ENCODE assay signal across 8 cellular contexts in the genomic region with DNA sequence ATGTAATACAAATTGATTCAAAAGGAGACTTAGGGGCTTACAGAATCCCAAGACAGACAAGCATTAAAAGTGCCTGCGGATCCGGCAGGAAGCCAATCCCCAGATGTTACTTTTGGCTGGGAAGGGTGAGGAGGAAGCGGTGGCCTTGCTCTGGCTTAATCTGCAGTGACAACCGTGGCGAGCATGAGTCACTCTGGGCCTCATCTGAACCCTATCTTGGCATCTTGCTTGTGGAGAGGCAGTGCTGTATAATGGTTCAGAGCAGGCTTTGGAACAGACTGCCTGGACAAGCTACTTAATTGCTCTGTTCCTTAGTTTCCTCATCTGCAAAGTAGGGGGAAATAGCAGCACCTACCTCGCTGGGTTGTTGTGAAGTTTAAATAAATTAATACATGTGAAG.
DNase-seq lines count a peak whose midpoint lies in the region; ATAC-seq lines count a peak whose summit lies in the region.

No MANE protein-coding gene starts in this region.

- H3K4me1 Mint-ChIP-seq in activated naive CD4-positive, alpha-beta T cell treated with anti-CD3 and anti-CD28 coated beads, Interleukin-2, amount 10 ng/mL, durations not matched to agents 7 days and 5 days = peaks cover 62% of the 10 kb centered on the region

- H3K27ac Mint-ChIP-seq in activated naive CD4-positive, alpha-beta T cell treated with anti-CD3 and anti-CD28 coated beads, Interleukin-2, amount 10 ng/mL, durations not matched to agents 7 days and 5 days = peak overlapping the region; percentile 53

- no peaks in the 10 kb centered on the region for H3K27me3 Mint-ChIP-seq in activated naive CD4-positive, alpha-beta T cell treated with anti-CD3 and anti-CD28 coated beads, Interleukin-2, amount 10 ng/mL, durations not matched to agents 7 days and 5 days

- peaks cover 17% of the 10 kb centered on the region for H3K9me3 Mint-ChIP-seq in activated naive CD4-positive, alpha-beta T cell treated with anti-CD3 and anti-CD28 coated beads, Interleukin-2, amount 10 ng/mL, durations not matched to agents 7 days and 5 days

- CTCF ChIA-PET in activated naive CD4-positive, alpha-beta T cell treated with anti-CD3 and anti-CD28 coated beads, Interleukin-2, amount 10 ng/mL, durations not matched to agents 7 days and 5 days (lab: Charles Lee) = interaction anchor here (1.3 to 2.2 kb wide), 4 partner anchors 26 to 127 kb away, joined by 6 to 22 read pairs (median 12); no protein-coding TSS in a partner anchor

- no peak overlapping the region for H3K4me3 Mint-ChIP-seq in activated naive CD4-positive, alpha-beta T cell treated with anti-CD3 and anti-CD28 coated beads, Interleukin-2, amount 10 ng/mL, durations not matched to agents 7 days and 5 days

- ATAC-seq in HG03039 (IDR thresholded peaks at IDR 0.05; ENCODE audit: unreplicated experiment) (no peak), HG03442 (IDR thresholded peaks at IDR 0.05; ENCODE audit: unreplicated experiment) (no peak)

- DNase-seq in CMK (ENCODE audit: low read depth) = peak; percentile 98
- peak; percentile 95 for DNase-seq in NCI-H82 treated with DMSO at 0.1 percent for 48 hours (lab: John Stamatoyannopoulos, UW; ENCODE audit: unreplicated experiment)
- DNase-seq in activated naive CD4-positive, alpha-beta T cell treated with anti-CD3 and anti-CD28 coated beads, Interleukin-2, amount 10 ng/mL, durations not matched to agents 7 days and 5 days = peak; percentile 44
- DNase-seq in kidney tubule cell (ENCODE audit: low spot score) = peak; percentile 64
- peak; percentile 58 for DNase-seq in stromal cell of bone marrow (ENCODE audit: low read depth)
- no peak for DNase-seq in NCI-H526 (lab: John Stamatoyannopoulos, UW)

- peaks cover 17% of the 10 kb centered on the region for H3K36me3 Mint-ChIP-seq in activated naive CD4-positive, alpha-beta T cell treated with anti-CD3 and anti-CD28 coated beads, Interleukin-2, amount 10 ng/mL, durations not matched to agents 7 days and 5 days

Comparison
In these comparisons a context has a peak if more than half of its experiments do, and no peak if none do; other contexts are left out.
1. DNase-seq: peak in CMK (single experiment), NCI-H82 treated with DMSO at 0.1 percent for 48 hours (single experiment), activated naive CD4-positive, alpha-beta T cell treated with anti-CD3 and anti-CD28 coated beads, Interleukin-2, amount 10 ng/mL, durations not matched to agents 7 days and 5 days (single experiment), kidney tubule cell (single experiment) and stromal cell of bone marrow (single experiment); none in NCI-H526 (0 of 2).